ENCODE assay signal across 15 cellular contexts in the genomic region with DNA sequence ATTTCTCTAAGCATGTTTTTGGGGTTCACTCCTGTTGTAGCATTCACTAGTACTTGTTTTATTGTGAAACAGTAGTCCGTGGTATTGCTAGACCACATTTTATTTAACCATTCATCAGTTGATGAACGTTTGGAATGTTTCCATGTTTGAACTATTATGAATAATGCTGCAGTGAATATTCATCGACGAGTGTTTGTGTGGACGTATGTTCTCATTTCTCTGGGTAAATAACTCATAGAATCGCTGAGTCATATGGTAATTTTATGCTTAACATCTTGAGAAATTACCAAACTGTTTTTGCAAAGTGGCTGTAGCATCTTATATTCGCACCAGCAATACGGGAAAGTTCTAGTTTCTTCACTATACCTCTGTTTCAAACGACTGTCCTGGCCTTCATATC.
"Had no signal": no experiment of that assay in that cellular context is flagged by ENCODE, and none has a peak within 500 bp of the region (broad histone marks: within the 10 kb centered on the region; RNA-seq: fewer than 3 reads in every experiment).

No MANE protein-coding gene starts in this region.

- H3K27ac ChIP-seq: skin epidermis, tibial nerve, uterus had no signal

- DNase-seq: activated CD4-positive, alpha-beta T cell treated with anti-CD3 and anti-CD28 coated beads, Interleukin-2, amount 50 U/mL, for 1 hour; activated naive CD4-positive, alpha-beta T cell treated with anti-CD3 and anti-CD28 coated beads for 36 hours; activated naive CD8-positive, alpha-beta T cell treated with anti-CD3 and anti-CD28 coated beads, Interleukin-2, amount 50 U/mL, for 24 hours; aorta; erythroblast; head of caudate nucleus; immature natural killer cell; nucleus accumbens; stimulated activated CD4-positive, alpha-beta T cell treated with anti-CD3 and anti-CD28 coated beads, Interleukin-15, amount 100 ng/mL, for 24 hours; stimulated activated CD4-positive, alpha-beta T cell treated with anti-CD3 and anti-CD28 coated beads, Interleukin-4, amount 100 ng/mL, for 24 hours; stimulated activated naive CD4-positive, alpha-beta T cell; substantia nigra; uterus had no signal
